In genomic region chr3:72907131-72907697, GRCh38 we compare ENCODE assay signal across 12 cellular contexts. TPM values are rescaled to one million over a fixed set of nuclear protein-coding genes. Genes with fewer than 3 reads are reported as not detected.
A peak's percentile ranks its signal among the peaks of the same experiment; 100 is the strongest.
DNase-seq lines count a peak whose midpoint lies in the region; ATAC-seq and TF ChIP-seq lines count a peak whose summit lies in the region.
"Had no signal": no experiment of that assay in that cellular context is flagged by ENCODE, and none has a peak within 500 bp of the region (broad histone marks: within the 10 kb centered on the region; RNA-seq: fewer than 3 reads in every experiment).

No MANE protein-coding gene starts in this region.

- peaks cover 2% of the 10 kb centered on the region for H3K36me3 Mint-ChIP-seq in mesothelial cell of epicardium

- H3K9me3 Mint-ChIP-seq in mesothelial cell of epicardium: no peaks in the 10 kb centered on the region
- H3K9me3 Mint-ChIP-seq: activated CD4-positive, alpha-beta T cell treated with anti-CD3 and anti-CD28 coated beads, Interleukin-2, amount 10 ng/mL, durations not matched to agents 24 days and 14 days had no signal

- H3K4me1 ChIP-seq in body of pancreas (no peaks in the 10 kb centered on the region), right cardiac atrium (ENCODE audit: control insufficient read depth, insufficient read depth, low read length) (peaks cover 2% of the 10 kb centered on the region), sigmoid colon (peaks cover 0 to 25% (median 10%) of the 10 kb centered on the region in 4 donors)
- H3K4me1 ChIP-seq: prostate gland had no signal

- TF ChIP-seq CTCF in body of pancreas (IDR thresholded peaks at IDR 0.05) (no peak), sigmoid colon (IDR thresholded peaks at IDR 0.05) (no peak), mesothelial cell of epicardium (IDR thresholded peaks at IDR 0.05; ENCODE audit: unreplicated experiment) (no peak)

- no peaks in the 10 kb centered on the region for H3K9me3 ChIP-seq in body of pancreas
- no peaks in the 10 kb centered on the region for H3K9me3 ChIP-seq in right cardiac atrium (ENCODE audit: control insufficient read depth, low read length)
- H3K9me3 ChIP-seq in sigmoid colon: no peaks in the 10 kb centered on the region
- H3K9me3 ChIP-seq: prostate gland had no signal

- no peak for TF ChIP-seq EP300 in sigmoid colon (IDR thresholded peaks at IDR 0.05)

- H3K4me3 Mint-ChIP-seq in mesothelial cell of epicardium: no peak overlapping the region
- H3K4me3 Mint-ChIP-seq: activated CD4-positive, alpha-beta T cell treated with anti-CD3 and anti-CD28 coated beads, Interleukin-2, amount 10 ng/mL, durations not matched to agents 24 days and 14 days had no signal

- H3K36me3 ChIP-seq in body of pancreas (replicated peaks in 1 of 2; ENCODE audit: insufficient read depth in 1 of 2, low read depth in 2 of 2): no peaks in the 10 kb centered on the region
- no peaks in the 10 kb centered on the region for H3K36me3 ChIP-seq in sigmoid colon
- H3K36me3 ChIP-seq: prostate gland had no signal

- peaks cover 11% of the 10 kb centered on the region for H3K27me3 Mint-ChIP-seq in mesothelial cell of epicardium (ENCODE audit: low read depth)

- DNase-seq in Ammon's horn (ENCODE audit: low spot score) (peak; percentile 48), body of pancreas (peak in 1 of 4 donors; percentile 38), right cardiac atrium (peak in 2 of 3 donors; percentile 38 to 56), sigmoid colon (peak; percentile 75), mesothelial cell of epicardium (ENCODE audit: low spot score in 2 of 2, unreplicated experiment in 2 of 2) (no peak)
- DNase-seq in activated CD4-positive, CD25-positive, alpha-beta regulatory T cell treated with anti-CD3 and anti-CD28 coated beads, Interleukin-2, amount 50 U/mL, for 72 hours: no peak
- DNase-seq in activated CD8-positive, alpha-beta memory T cell treated with anti-CD3 and anti-CD28 coated beads for 24 hours: no peak
- DNase-seq: activated CD4-positive, alpha-beta T cell treated with anti-CD3 and anti-CD28 coated beads, Interleukin-2, amount 10 ng/mL, durations not matched to agents 24 days and 14 days; activated naive CD4-positive, alpha-beta T cell treated with Interleukin-2 at 50 U/mL for 16 hours had no signal

- 76 to 83% methylated on average over 4 of the region's 4 CpGs for WGBS in body of pancreas, 2 donors
- WGBS in right cardiac atrium: 55% methylated on average over 4 of the region's 4 CpGs
- WGBS in sigmoid colon, 2 donors: 44 to 69% methylated on average over 4 of the region's 4 CpGs

- ATAC-seq in body of pancreas (peak; percentile 24), right cardiac atrium (peak; percentile 83 to 87), GM18861 (IDR thresholded peaks at IDR 0.05; ENCODE audit: unreplicated experiment) (no peak)

- H3K4me3 ChIP-seq in body of pancreas (no peak overlapping the region), right cardiac atrium (ENCODE audit: low read length) (no peak overlapping the region), sigmoid colon (no peak overlapping the region)
- H3K4me3 ChIP-seq: prostate gland had no signal

- no peak overlapping the region for H3K27ac ChIP-seq in body of pancreas
- H3K27ac ChIP-seq in right cardiac atrium (ENCODE audit: low read length): peak overlapping the region; percentile 40
- peak overlapping the region in 3 of 4 donors; percentile 15 to 69 (median 51) for H3K27ac ChIP-seq in sigmoid colon
- H3K27ac ChIP-seq: C4-2B, prostate gland had no signal

- intact Hi-C loops in body of pancreas (cut with DNase I) (no loop called here), right cardiac atrium (cut with DNase I) (no loop called here), sigmoid colon (cut with DNase I) (no loop called here)

- H3K27me3 ChIP-seq in body of pancreas (no peaks in the 10 kb centered on the region), right cardiac atrium (ENCODE audit: control insufficient read depth, insufficient read depth) (no peaks in the 10 kb centered on the region), sigmoid colon (no peaks in the 10 kb centered on the region)

- no peak overlapping the region for H3K27ac Mint-ChIP-seq in mesothelial cell of epicardium
- H3K27ac Mint-ChIP-seq: activated CD4-positive, alpha-beta T cell treated with anti-CD3 and anti-CD28 coated beads, Interleukin-2, amount 10 ng/mL, durations not matched to agents 24 days and 14 days had no signal

- peaks cover 28% of the 10 kb centered on the region for H3K4me1 Mint-ChIP-seq in mesothelial cell of epicardium
- H3K4me1 Mint-ChIP-seq: activated CD4-positive, alpha-beta T cell treated with anti-CD3 and anti-CD28 coated beads, Interleukin-2, amount 10 ng/mL, durations not matched to agents 24 days and 14 days had no signal

- TF ChIP-seq POLR2A in body of pancreas (IDR thresholded peaks at IDR 0.05): no peak
- TF ChIP-seq POLR2A in sigmoid colon (IDR thresholded peaks at IDR 0.05): no peak

RNA-seq across cellular contexts. Expression of gene GXYLT2, which starts 19.4 kb away (rescaled TPM):
- total RNA-seq in body of pancreas: 1 to 10 TPM; 5.2 to 5.6 TPM
- 10 to 100 TPM; 34.8 to 50.7 (median 38.4) TPM for total RNA-seq in right cardiac atrium
- 12.5 TPM for polyA plus RNA-seq in right cardiac atrium
- 10 to 100 TPM in 1 of 4 donors, 1 to 10 TPM in 3; 3.1 to 17.4 (median 7.3) TPM for total RNA-seq in sigmoid colon
- 10 to 100 TPM in 1 of 3 donors, 1 to 10 TPM in 2; 1.4 to 12.0 (median 1.6) TPM for polyA plus RNA-seq in sigmoid colon
- total RNA-seq in mesothelial cell of epicardium: 30.5 to 33.7 TPM (median 32.8 TPM) in 3 replicates
- total RNA-seq: activated CD4-positive, alpha-beta T cell treated with anti-CD3 and anti-CD28 coated beads, Interleukin-2, amount 10 ng/mL, durations not matched to agents 24 days and 14 days had no signal

RNA-seq across cellular contexts. Expression of gene SHQ1, which starts 59.0 kb away (rescaled TPM):
- total RNA-seq in body of pancreas (10 to 100 TPM in 1 of 2 donors, 1 to 10 TPM in 1; 9.6 to 11.2 TPM), right cardiac atrium (10 to 100 TPM; 21.0 to 27.1 (median 22.8) TPM), sigmoid colon (10 to 100 TPM in 3 of 4 donors, 1 to 10 TPM in 1; 8.2 to 17.4 (median 11.7) TPM), mesothelial cell of epicardium (17.0 to 22.0 TPM (median 18.6 TPM) in 3 replicates)
- polyA plus RNA-seq in right cardiac atrium (10.7 TPM), sigmoid colon (1 to 10 TPM; 7.9 to 9.6 (median 9.2) TPM)

Comparison
In these comparisons a context has a peak if more than half of its experiments do, and no peak if none do; other contexts are left out.
1. DNase-seq: peak in Ammon's horn (single experiment), right cardiac atrium (2 of 3) and sigmoid colon (single experiment); none in activated CD4-positive, CD25-positive, alpha-beta regulatory T cell treated with anti-CD3 and anti-CD28 coated beads, Interleukin-2, amount 50 U/mL, for 72 hours (single experiment), activated CD8-positive, alpha-beta memory T cell treated with anti-CD3 and anti-CD28 coated beads for 24 hours (single experiment) and mesothelial cell of epicardium (0 of 2).
2. H3K27ac ChIP-seq: peak in right cardiac atrium (single experiment) and sigmoid colon (3 of 4); none in body of pancreas (0 of 4).